Comparison of ENCODE assay signal across 13 cellular contexts in genomic region chr6:149453597-149454340, GRCh38. TPM values are rescaled to one million over a fixed set of nuclear protein-coding genes. Genes with fewer than 3 reads are reported as not detected.
DNase-seq lines count a peak whose midpoint lies in the region; ATAC-seq and TF ChIP-seq lines count a peak whose summit lies in the region.
"Had no signal": no experiment of that assay in that cellular context is flagged by ENCODE, and none has a peak within 500 bp of the region (broad histone marks: within the 10 kb centered on the region; RNA-seq: fewer than 3 reads in every experiment).

No MANE protein-coding gene starts in this region.

- DNase-seq in T-helper 17 cell (no peak), hepatocyte (ENCODE audit: low spot score) (no peak), sciatic nerve (ENCODE audit: low spot score) (no peak), chondrocyte (ENCODE audit: low spot score) (no peak), DMS153 (lab: John Stamatoyannopoulos, UW) (no peak), hepatic stellate cell (ENCODE audit: low spot score) (no peak)
- DNase-seq: activated CD4-positive, alpha-beta T cell treated with anti-CD3 and anti-CD28 coated beads for 4 hours; endodermal cell; NCI-H446 treated with DMSO at 0.1 percent for 48 hours; T-helper 2 cell had no signal

- intact Hi-C loops in sciatic nerve (cut with DNase I) = no loop called here

- H3K79me2 ChIP-seq in hepatocyte = no peaks in the 10 kb centered on the region

- ATAC-seq in T-helper 17 cell = no peak
- ATAC-seq in sciatic nerve = peak; percentile 23
- ATAC-seq in HG02678 (IDR thresholded peaks at IDR 0.05; ENCODE audit: unreplicated experiment) = no peak

- no peak overlapping the region for H2AFZ ChIP-seq in hepatocyte

- no peaks in the 10 kb centered on the region for H3K9me3 Mint-ChIP-seq in chondrocyte (ENCODE audit: low read depth)
- H3K9me3 Mint-ChIP-seq: endodermal cell had no signal

- H3K27ac Mint-ChIP-seq in T-helper 17 cell (peak overlapping the region; percentile 57), chondrocyte (ENCODE audit: unreplicated experiment) (no peak overlapping the region)
- H3K27ac Mint-ChIP-seq: endodermal cell had no signal

- peaks cover 2% of the 10 kb centered on the region for H3K36me3 Mint-ChIP-seq in T-helper 17 cell (ENCODE audit: low read depth)
- no peaks in the 10 kb centered on the region for H3K36me3 Mint-ChIP-seq in chondrocyte (ENCODE audit: low read depth)

- peaks cover 11% of the 10 kb centered on the region for H3K4me1 Mint-ChIP-seq in T-helper 17 cell
- H3K4me1 Mint-ChIP-seq in chondrocyte (ENCODE audit: low read depth) = peaks cover 17% of the 10 kb centered on the region

- no peaks in the 10 kb centered on the region for H3K27me3 ChIP-seq in hepatocyte

- H3K9me3 ChIP-seq in T-helper 17 cell (ENCODE audit: control insufficient read depth, low read length, poor library complexity, severe bottlenecking) (no peaks in the 10 kb centered on the region), hepatocyte (ENCODE audit: low read depth) (no peaks in the 10 kb centered on the region)

- H3K4me3 Mint-ChIP-seq in T-helper 17 cell = no peak overlapping the region
- no peak overlapping the region for H3K4me3 Mint-ChIP-seq in chondrocyte (ENCODE audit: unreplicated experiment)
- H3K4me3 Mint-ChIP-seq: endodermal cell had no signal

- 89% methylated on average over 6 of the region's 6 CpGs for WGBS in hepatocyte (ENCODE audit: low lambda C conversion rate, missing lambda C conversion rate)

- H4K20me1 ChIP-seq in hepatocyte (ENCODE audit: insufficient read depth, poor library complexity, severe bottlenecking) = no peaks in the 10 kb centered on the region

- H3K27me3 Mint-ChIP-seq in T-helper 17 cell (no peaks in the 10 kb centered on the region), chondrocyte (ENCODE audit: low read depth) (peaks cover 4% of the 10 kb centered on the region)

- TF ChIP-seq CTCF in C4-2B (conservative IDR thresholded peaks at IDR 0.05) (no peak), hepatocyte (IDR thresholded peaks at IDR 0.05; ENCODE audit: poor library complexity) (no peak), chondrocyte (IDR thresholded peaks at IDR 0.05) (no peak)

- H3K36me3 ChIP-seq in hepatocyte (replicated peaks; ENCODE audit: insufficient read depth, low read depth) = no peaks in the 10 kb centered on the region

- H3K4me1 ChIP-seq in hepatocyte (ENCODE audit: insufficient read depth) = peaks cover 27% of the 10 kb centered on the region

- H3K27ac ChIP-seq in C4-2B (peak overlapping the region; percentile 64), hepatocyte (no peak overlapping the region)

- no peak overlapping the region for H3K4me3 ChIP-seq in hepatocyte

- peak overlapping the region; percentile 33 for H3K4me2 ChIP-seq in hepatocyte

- no peaks in the 10 kb centered on the region for H3K9me2 ChIP-seq in hepatocyte (replicated peaks; ENCODE audit: insufficient read depth)

RNA-seq across cellular contexts. Expression of gene ZC3H12D, which starts 31.0 kb away (rescaled TPM):
- total RNA-seq in T-helper 17 cell (100 to 1,000 TPM; 219 to 248 TPM), hepatocyte (0.50 and 1.7 TPM in 2 replicates), sciatic nerve (1.6 TPM), chondrocyte (0.25 to 0.39 TPM in 2 of 3 replicates, not detected in the other)
- 0.06 and 0.44 TPM in 2 replicates for polyA plus RNA-seq in hepatocyte
- total RNA-seq: glomerular endothelial cell had no signal

RNA-seq across cellular contexts. Expression of gene SUMO4, which starts 53.7 kb away (rescaled TPM):
- total RNA-seq in T-helper 17 cell (10 to 100 TPM in 1 of 2 donors, 1 to 10 TPM in 1; 9.0 to 11.4 TPM), hepatocyte (2.2 and 2.6 TPM in 2 replicates), sciatic nerve (7.1 TPM), chondrocyte (1.1 to 2.8 TPM (median 1.5 TPM) in 3 replicates)
- 0.24 and 0.36 TPM in 2 replicates for polyA plus RNA-seq in hepatocyte

Comparison
In these comparisons a context has a peak if more than half of its experiments do, and no peak if none do; other contexts are left out.
1. RNA of gene ZC3H12D, which starts 31.0 kb away (total RNA-seq): 219 to 248 TPM in T-helper 17 cell; 1.6 TPM in sciatic nerve (single experiment), 0.50 to 1.7 TPM in hepatocyte and 0.25 to 0.39 TPM in chondrocyte; every median in the first group is over 10 times any median in the second.